ENCODE assay signal across 9 cellular contexts in the genomic region with DNA sequence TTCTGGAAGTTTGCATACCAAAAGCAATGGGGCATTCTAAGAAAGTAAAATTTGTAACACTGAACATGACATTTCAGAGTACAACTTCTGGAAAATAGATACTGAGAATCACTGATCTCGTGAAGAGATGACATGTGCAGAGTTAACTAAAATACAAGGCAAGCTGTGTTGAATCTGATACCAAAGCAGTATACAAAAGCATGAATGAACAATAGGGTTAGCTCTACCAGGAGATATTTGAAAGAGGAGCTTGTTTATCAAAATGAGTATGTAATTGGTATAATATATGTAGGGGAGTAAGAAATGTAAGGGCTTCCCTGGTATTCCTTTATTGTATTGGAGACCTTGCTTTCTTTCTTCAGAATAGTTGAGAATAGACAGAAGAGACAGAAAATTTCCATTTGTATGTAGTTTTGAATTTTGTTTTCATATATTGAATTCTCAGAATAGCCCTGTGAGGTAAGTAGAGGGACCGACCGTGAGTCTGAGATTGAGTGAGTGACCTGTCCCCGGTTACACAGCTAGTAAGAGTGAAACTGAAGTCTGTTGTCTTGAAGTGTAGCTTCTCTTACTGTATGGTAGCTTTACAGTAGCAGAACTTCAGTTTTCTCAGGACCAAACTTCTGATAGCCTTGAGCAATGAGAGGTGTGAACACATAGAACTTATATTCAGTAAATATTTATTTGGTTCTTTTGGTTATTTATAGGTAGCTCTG. TPM values are rescaled to one million over a fixed set of nuclear protein-coding genes. Genes with fewer than 3 reads are reported as not detected.
DNase-seq lines count a peak whose midpoint lies in the region; ATAC-seq and TF ChIP-seq lines count a peak whose summit lies in the region.
"Had no signal": no experiment of that assay in that cellular context is flagged by ENCODE, and none has a peak within 500 bp of the region (broad histone marks: within the 10 kb centered on the region; RNA-seq: fewer than 3 reads in every experiment).

No MANE protein-coding gene starts in this region.

- H3K9me2 ChIP-seq in OCI-LY1 (ENCODE audit: low read depth, low read length): no peaks in the 10 kb centered on the region

- TF ChIP-seq CTCF in OCI-LY1 (IDR thresholded peaks at IDR 0.05; ENCODE audit: low read length) (no peak), nephron (IDR thresholded peaks at IDR 0.05; ENCODE audit: unreplicated experiment in 3 of 3) (no peak), endothelial cell (IDR thresholded peaks at IDR 0.05; ENCODE audit: unreplicated experiment) (no peak), uterus (IDR thresholded peaks at IDR 0.05) (no peak)

- no peaks in the 10 kb centered on the region for H3F3A ChIP-seq in OCI-LY1 (ENCODE audit: insufficient read depth, low read length)

- H3K27me3 Mint-ChIP-seq in nephron (ENCODE audit: low read depth) (no peaks in the 10 kb centered on the region), endothelial cell (ENCODE audit: unreplicated experiment) (peaks cover 4% of the 10 kb centered on the region)

- H3K27ac ChIP-seq in OCI-LY1 (ENCODE audit: low read depth, low read length, poor library complexity, severe bottlenecking) (no peak overlapping the region), uterus (peak overlapping the region in 1 of 2 donors; percentile 3)

- no peak overlapping the region for H2AFZ ChIP-seq in OCI-LY1 (ENCODE audit: low read length)

- peaks cover 5% of the 10 kb centered on the region; the same call in 1 of the 2 replicates for H3K36me3 ChIP-seq in OCI-LY1 (ENCODE audit: insufficient read depth, low read length)
- H3K36me3 ChIP-seq in uterus: no peaks in the 10 kb centered on the region

- H3K4me3 ChIP-seq in OCI-LY1 (ENCODE audit: low read depth, low read length, poor library complexity, severe bottlenecking) (no peak overlapping the region), uterus (no peak overlapping the region)
- H3K4me3 ChIP-seq: skin epidermis had no signal

- H3K79me2 ChIP-seq in OCI-LY1 (ENCODE audit: insufficient read depth, low read length): peaks cover 79% of the 10 kb centered on the region

- H3K9me3 ChIP-seq in OCI-LY1 (ENCODE audit: low read length) (no peaks in the 10 kb centered on the region), uterus (no peaks in the 10 kb centered on the region)

- H3K4me3 Mint-ChIP-seq in nephron (peak overlapping the region in 1 of 3 experiments; percentile 39), endothelial cell (ENCODE audit: unreplicated experiment) (no peak overlapping the region)

- H3K27ac Mint-ChIP-seq in nephron (peak overlapping the region; percentile 13 to 47 (median 36)), endothelial cell (ENCODE audit: unreplicated experiment) (no peak overlapping the region)

- H3K9me3 Mint-ChIP-seq in nephron (no peaks in the 10 kb centered on the region), endothelial cell (ENCODE audit: unreplicated experiment) (no peaks in the 10 kb centered on the region)

- no peak overlapping the region; the same call in 1 of the 2 replicates for H3K9ac ChIP-seq in OCI-LY1 (ENCODE audit: low read length)

- peaks cover 26% of the 10 kb centered on the region for H3K4me1 ChIP-seq in OCI-LY1 (ENCODE audit: insufficient read depth, low read length, severe bottlenecking)
- peaks cover 3 to 25% of the 10 kb centered on the region in 2 donors for H3K4me1 ChIP-seq in uterus

- ATAC-seq in GM18861 (IDR thresholded peaks at IDR 0.05; ENCODE audit: unreplicated experiment) (peak; percentile 50), HG02588 (IDR thresholded peaks at IDR 0.05; ENCODE audit: unreplicated experiment) (peak; percentile 53)

- no peak for TF ChIP-seq POLR2A in uterus (IDR thresholded peaks at IDR 0.05)
- no peak for TF ChIP-seq POLR2A in erythroblast (IDR thresholded peaks at IDR 0.05; ENCODE audit: low read length)

- peak overlapping the region; percentile 18; the same call in 1 of the 2 replicates for H3K4me2 ChIP-seq in OCI-LY1 (ENCODE audit: low read length)

- H3K4me1 Mint-ChIP-seq in nephron (peaks cover 45% of the 10 kb centered on the region), endothelial cell (ENCODE audit: unreplicated experiment) (peaks cover 18% of the 10 kb centered on the region)

- intact Hi-C loops in uterus (cut with DNase I; ENCODE audit: low total_unique reads): no loop called here

- H3K36me3 Mint-ChIP-seq in nephron (ENCODE audit: low read depth) (no peaks in the 10 kb centered on the region), endothelial cell (ENCODE audit: low read depth, unreplicated experiment) (peaks cover 2% of the 10 kb centered on the region)

- H3K27me3 ChIP-seq in OCI-LY1 (ENCODE audit: insufficient read depth, low read length) (no peaks in the 10 kb centered on the region), uterus (no peaks in the 10 kb centered on the region)

- no peaks in the 10 kb centered on the region for H4K20me1 ChIP-seq in OCI-LY1 (ENCODE audit: insufficient read depth, low read length)

- DNase-seq in SW480 (ENCODE audit: low spot score): no peak
- DNase-seq in endothelial cell (ENCODE audit: low spot score): no peak
- no peak for DNase-seq in uterus
- DNase-seq in erythroblast (lab: John Stamatoyannopoulos, UW): no peak

RNA-seq across cellular contexts. Expression of a gene that starts 5.0 kb away (rescaled TPM):
- total RNA-seq in endothelial cell (ENCODE audit: unreplicated experiment) (50.9 TPM), uterus (100 to 1,000 TPM in 3 of 4 donors, 10 to 100 TPM in 1; 48.3 to 169 (median 130) TPM)
